Comparison of ENCODE assay signal across 1 cellular context in genomic region chr1:203599875-203600781, GRCh38.
TF ChIP-seq lines count a peak whose summit lies in the region.

No MANE protein-coding gene starts in this region.

TF ChIP-seq in K562, 482 proteins besides CTCF, POLR2A, EP300 and RAD21 (continued from another document):
- TF ChIP-seq MXD1 (CRISPR knock-in tag; IDR thresholded peaks at IDR 0.05; ENCODE audit: borderline replicate concordance, poor library complexity, severe bottlenecking) (no peak), MTA1 (IDR thresholded peaks at IDR 0.05; ENCODE audit: borderline replicate concordance) (no peak), BACH1 (tag; IDR thresholded peaks at IDR 0.05) (peak; percentile 80), PTRF (tag; IDR thresholded peaks at IDR 0.05) (peak; percentile 89), ZBTB17 (CRISPR knock-in tag; IDR thresholded peaks at IDR 0.05) (peak; percentile 89), RHOXF2B (CRISPR knock-in tag; conservative IDR thresholded peaks at IDR 0.05) (peak; percentile 71; the same call in 1 of the 2 replicates), THAP7 (CRISPR knock-in tag; IDR thresholded peaks at IDR 0.05) (no peak), ZSCAN32 (CRISPR knock-in tag; IDR thresholded peaks at IDR 0.05) (no peak), ATF1 (CRISPR knock-in tag; IDR thresholded peaks at IDR 0.05) (no peak), ATF1 (tag; IDR thresholded peaks at IDR 0.05) (peak; percentile 54; the same call in 1 of the 2 replicates), ZNF324 (CRISPR knock-in tag; IDR thresholded peaks at IDR 0.05) (0 out of 2 replicates have a peak, but pooled peaks have one; percentile 41), ETV1 (tag; conservative IDR thresholded peaks at IDR 0.05; ENCODE audit: low read depth) (0 out of 2 replicates have a peak, but pooled peaks have one; percentile 45), DDX20 (tag; IDR thresholded peaks at IDR 0.05; ENCODE audit: low read depth) (peak; percentile 91), ZNF79 (CRISPR knock-in tag; IDR thresholded peaks at IDR 0.05; ENCODE audit: low read depth) (peak; percentile 91), PREB (CRISPR knock-in tag; IDR thresholded peaks at IDR 0.05) (no peak), RREB1 (CRISPR knock-in tag; IDR thresholded peaks at IDR 0.05) (peak; percentile 87; the same call in 1 of the 2 replicates)
